28 cellular contexts compared by ENCODE assay signal in the genomic region with DNA sequence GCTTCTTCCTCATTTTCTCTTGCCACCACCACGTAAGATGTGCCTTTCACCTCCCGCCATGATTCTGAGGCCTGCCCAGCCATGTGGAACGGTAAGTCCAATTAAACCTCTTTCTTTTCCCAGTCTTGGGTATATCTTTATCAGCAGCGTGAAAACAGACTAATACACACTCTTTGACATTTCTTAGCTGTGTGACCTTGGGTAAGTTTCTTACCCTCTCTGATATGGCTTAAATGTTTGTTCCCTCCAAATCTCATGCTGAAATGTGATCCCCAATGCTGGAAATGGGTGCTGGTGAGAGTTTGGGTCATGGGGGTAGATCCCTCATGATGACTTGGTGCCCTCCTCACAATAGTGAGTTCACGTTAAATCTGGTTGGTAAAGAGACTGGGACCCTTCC.
"Had no signal": no experiment of that assay in that cellular context is flagged by ENCODE, and none has a peak within 500 bp of the region (broad histone marks: within the 10 kb centered on the region; RNA-seq: fewer than 3 reads in every experiment).

No MANE protein-coding gene starts in this region.

- H3K4me3 Mint-ChIP-seq: stimulated activated effector memory CD8-positive, alpha-beta T cell treated with anti-CD3 and anti-CD28 coated beads, Interleukin-12 subunit alpha, Interleukin-12 subunit beta, amount 100 ng/mL, for 72 hours; stimulated activated memory B cell treated with anti-CD40 and anti-IgM and Interleukin-4, amounts not matched to agents 10 μg/mL and 1 μg/mL and 100 μg/mL, for 72 hours; stimulated activated naive B cell treated with anti-CD40 and anti-IgM and Interleukin-4, amounts not matched to agents 10 μg/mL and 1 μg/mL and 100 μg/mL, for 72 hours; stimulated activated naive CD8-positive, alpha-beta T cell treated with anti-CD3 and anti-CD28 coated beads, Interleukin-15, amount 100 ng/mL, for 72 hours; stimulated activated naive CD8-positive, alpha-beta T cell treated with anti-CD3 and anti-CD28 coated beads, Interleukin-15, Interleukin-2, amounts not matched to agents 100 ng/mL and 50 ng/mL, for 24 hours; type B pancreatic cell had no signal

- H3K4me1 ChIP-seq: stomach, suprapubic skin, testis, thyroid gland, tibial artery, tibial nerve, transverse colon, upper lobe of left lung, upper lobe of right lung, uterus, vagina had no signal

- H3K4me3 ChIP-seq: stomach, suprapubic skin, testis, thoracic aorta, thyroid gland, tibial artery, tibial nerve, transverse colon, upper lobe of left lung, upper lobe of right lung, uterus, vagina had no signal

- H3K9me3 Mint-ChIP-seq: stimulated activated effector memory CD8-positive, alpha-beta T cell treated with anti-CD3 and anti-CD28 coated beads, Interleukin-12 subunit alpha, Interleukin-12 subunit beta, amount 100 ng/mL, for 72 hours; stimulated activated naive CD8-positive, alpha-beta T cell treated with anti-CD3 and anti-CD28 coated beads, Interleukin-15, amount 100 ng/mL, for 72 hours; stimulated activated naive CD8-positive, alpha-beta T cell treated with anti-CD3 and anti-CD28 coated beads, Interleukin-15, Interleukin-2, amounts not matched to agents 100 ng/mL and 50 ng/mL, for 24 hours; type B pancreatic cell had no signal

- H3K36me3 Mint-ChIP-seq: stimulated activated effector memory CD8-positive, alpha-beta T cell treated with anti-CD3 and anti-CD28 coated beads, Interleukin-12 subunit alpha, Interleukin-12 subunit beta, amount 100 ng/mL, for 72 hours; stimulated activated memory B cell treated with anti-CD40 and anti-IgM and Interleukin-4, amounts not matched to agents 10 μg/mL and 1 μg/mL and 100 μg/mL, for 72 hours; stimulated activated naive B cell treated with anti-CD40 and anti-IgM and Interleukin-4, amounts not matched to agents 10 μg/mL and 1 μg/mL and 100 μg/mL, for 72 hours; type B pancreatic cell had no signal

- ATAC-seq: stimulated activated effector memory CD8-positive, alpha-beta T cell treated with anti-CD3 and anti-CD28 coated beads, Interleukin-12 subunit alpha, Interleukin-12 subunit beta, amount 100 ng/mL, for 72 hours; stimulated activated memory B cell treated with anti-CD40 and anti-IgM and Interleukin-4, amounts not matched to agents 10 μg/mL and 1 μg/mL and 100 μg/mL, for 72 hours; stimulated activated naive B cell treated with anti-CD40 and anti-IgM and Interleukin-4, amounts not matched to agents 10 μg/mL and 1 μg/mL and 100 μg/mL, for 72 hours; stimulated activated naive CD8-positive, alpha-beta T cell treated with anti-CD3 and anti-CD28 coated beads, Interleukin-15, amount 100 ng/mL, for 72 hours; stimulated activated naive CD8-positive, alpha-beta T cell treated with anti-CD3 and anti-CD28 coated beads, Interleukin-15, Interleukin-2, amounts not matched to agents 100 U/mL and 50 U/mL, for 24 hours; upper lobe of right lung had no signal

- FAIRE-seq: urothelium cell line had no signal

- H3K27ac Mint-ChIP-seq: stimulated activated effector memory CD8-positive, alpha-beta T cell treated with anti-CD3 and anti-CD28 coated beads, Interleukin-12 subunit alpha, Interleukin-12 subunit beta, amount 100 ng/mL, for 72 hours; stimulated activated memory B cell treated with anti-CD40 and anti-IgM and Interleukin-4, amounts not matched to agents 10 μg/mL and 1 μg/mL and 100 μg/mL, for 72 hours; stimulated activated naive B cell treated with anti-CD40 and anti-IgM and Interleukin-4, amounts not matched to agents 10 μg/mL and 1 μg/mL and 100 μg/mL, for 72 hours; stimulated activated naive CD8-positive, alpha-beta T cell treated with anti-CD3 and anti-CD28 coated beads, Interleukin-15, amount 100 ng/mL, for 72 hours; stimulated activated naive CD8-positive, alpha-beta T cell treated with anti-CD3 and anti-CD28 coated beads, Interleukin-15, Interleukin-2, amounts not matched to agents 100 ng/mL and 50 ng/mL, for 24 hours; type B pancreatic cell had no signal

- DNase-seq: stimulated activated CD4-positive, alpha-beta T cell treated with anti-CD3 and anti-CD28 coated beads, Interleukin-2, amount 100 ng/mL, for 48 hours; stimulated activated CD4-positive, alpha-beta T cell treated with anti-CD3 and anti-CD28 coated beads, Interleukin-4, amount 100 ng/mL, for 1 hour; stimulated activated CD4-positive, alpha-beta T cell treated with anti-CD3 and anti-CD28 coated beads, Interleukin-4, amount 100 ng/mL, for 24 hours; stimulated activated CD4-positive, alpha-beta T cell treated with anti-CD3 and anti-CD28 coated beads, Interleukin-4, amount 100 ng/mL, for 4 hours; stimulated activated CD8-positive, alpha-beta memory T cell treated with anti-CD3 and anti-CD28 coated beads, Interleukin-4, amount 100 ng/mL, for 48 hours; stimulated activated naive B cell treated with anti-CD40 and anti-IgM and Interleukin-4, amounts not matched to agents 10 μg/mL and 1 μg/mL and 100 μg/mL, for 72 hours; stimulated activated naive CD4-positive, alpha-beta T cell; stimulated activated naive CD4-positive, alpha-beta T cell treated with Interleukin-2 at 50 U/mL for 16 hours; stimulated activated naive CD8-positive, alpha-beta T cell treated with anti-CD3 and anti-CD28 coated beads, Interleukin-15, amount 100 ng/mL, for 72 hours; stimulated activated naive CD8-positive, alpha-beta T cell treated with anti-CD3 and anti-CD28 coated beads, Interleukin-15, Interleukin-2, amounts not matched to agents 100 U/mL and 50 U/mL, for 24 hours; stomach; substantia nigra; testis; thyroid gland; tibial artery; transverse colon; upper lobe of left lung; upper lobe of right lung; uterus had no signal

- H3K27me3 ChIP-seq: suprapubic skin, testis, thyroid gland, tibial artery, tibial nerve, transverse colon, upper lobe of left lung, upper lobe of right lung, uterus, vagina had no signal

- H3K27ac ChIP-seq: stomach, suprapubic skin, testis, thoracic aorta, thyroid gland, tibial artery, tibial nerve, transverse colon, upper lobe of left lung, upper lobe of right lung, uterus, vagina had no signal

- H3K9me3 ChIP-seq: suprapubic skin, testis, thoracic aorta, thyroid gland, tibial artery, transverse colon, upper lobe of left lung, upper lobe of right lung, uterus, vagina had no signal

- H3K36me3 ChIP-seq: stomach, suprapubic skin, thoracic aorta, thyroid gland, tibial artery, tibial nerve, transverse colon, upper lobe of left lung, upper lobe of right lung, uterus, vagina had no signal

- H3K4me1 Mint-ChIP-seq: stimulated activated effector memory CD8-positive, alpha-beta T cell treated with anti-CD3 and anti-CD28 coated beads, Interleukin-12 subunit alpha, Interleukin-12 subunit beta, amount 100 ng/mL, for 72 hours; stimulated activated memory B cell treated with anti-CD40 and anti-IgM and Interleukin-4, amounts not matched to agents 10 μg/mL and 1 μg/mL and 100 μg/mL, for 72 hours; stimulated activated naive B cell treated with anti-CD40 and anti-IgM and Interleukin-4, amounts not matched to agents 10 μg/mL and 1 μg/mL and 100 μg/mL, for 72 hours; stimulated activated naive CD8-positive, alpha-beta T cell treated with anti-CD3 and anti-CD28 coated beads, Interleukin-15, amount 100 ng/mL, for 72 hours had no signal
